Comparison of ENCODE assay signal across 14 cellular contexts in the genomic region with DNA sequence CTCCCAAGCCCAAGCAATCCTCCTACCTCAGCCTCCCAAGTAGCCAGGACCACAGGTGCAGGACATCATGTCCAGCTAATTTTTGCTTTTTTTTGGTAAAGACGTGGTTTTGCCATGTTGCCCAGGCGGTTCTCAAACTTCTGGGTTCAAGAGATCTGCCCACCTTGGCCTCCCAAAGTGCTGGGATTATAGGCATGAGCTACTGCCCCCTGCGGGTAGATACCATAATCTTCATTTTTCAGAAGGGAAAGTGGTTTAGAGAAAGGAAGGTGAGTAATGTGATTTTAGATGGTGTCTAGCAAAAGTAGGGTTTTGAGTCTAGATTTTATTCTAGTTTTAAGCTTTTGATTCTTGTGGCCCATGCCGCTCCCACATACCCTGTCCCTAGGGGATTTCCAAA.
"Had no signal": no experiment of that assay in that cellular context is flagged by ENCODE, and none has a peak within 500 bp of the region (broad histone marks: within the 10 kb centered on the region; RNA-seq: fewer than 3 reads in every experiment).

No MANE protein-coding gene starts in this region.

- H3K27me3 ChIP-seq: pancreas, upper lobe of right lung had no signal

- H3K27ac Mint-ChIP-seq: activated naive CD4-positive, alpha-beta T cell treated with anti-CD3 and anti-CD28 coated beads, Interleukin-2, amount 50 U/mL, for 72 hours; brain; memory B cell; nephron; WTC11 had no signal

- H3K4me1 ChIP-seq: heart left ventricle, pancreas, psoas muscle, upper lobe of right lung had no signal

- DNase-seq: activated T-cell treated with anti-CD3 and anti-CD28 coated beads, Interleukin-2, amount 50 U/mL, for 1 hour; aorta; heart left ventricle; pancreas; psoas muscle; right cardiac atrium; stimulated activated CD4-positive, alpha-beta T cell treated with anti-CD3 and anti-CD28 coated beads, Interleukin-4, amount 100 ng/mL, for 24 hours; stimulated activated naive CD8-positive, alpha-beta T cell treated with anti-CD3 and anti-CD28 coated beads, Interleukin-15, Interleukin-2, amounts not matched to agents 100 U/mL and 50 U/mL, for 24 hours; upper lobe of right lung had no signal

- H3K36me3 Mint-ChIP-seq: brain, memory B cell had no signal

- ATAC-seq: activated naive CD4-positive, alpha-beta T cell treated with anti-CD3 and anti-CD28 coated beads, Interleukin-2, amount 50 U/mL, for 72 hours; heart left ventricle; pancreas; psoas muscle; right cardiac atrium; stimulated activated naive CD8-positive, alpha-beta T cell treated with anti-CD3 and anti-CD28 coated beads, Interleukin-15, Interleukin-2, amounts not matched to agents 100 U/mL and 50 U/mL, for 24 hours; upper lobe of right lung; WTC11 had no signal

- H3K4me3 ChIP-seq: heart left ventricle, pancreas, psoas muscle, upper lobe of right lung had no signal

- H3K27me3 Mint-ChIP-seq: brain, memory B cell had no signal

- H3K9me3 ChIP-seq: heart left ventricle, pancreas, psoas muscle, upper lobe of right lung had no signal

- H3K27ac ChIP-seq: heart left ventricle, pancreas, psoas muscle, upper lobe of right lung had no signal

- H3K4me3 Mint-ChIP-seq: brain, memory B cell, nephron, WTC11 had no signal

- H3K36me3 ChIP-seq: heart left ventricle, pancreas, upper lobe of right lung had no signal
